In the genomic region with DNA sequence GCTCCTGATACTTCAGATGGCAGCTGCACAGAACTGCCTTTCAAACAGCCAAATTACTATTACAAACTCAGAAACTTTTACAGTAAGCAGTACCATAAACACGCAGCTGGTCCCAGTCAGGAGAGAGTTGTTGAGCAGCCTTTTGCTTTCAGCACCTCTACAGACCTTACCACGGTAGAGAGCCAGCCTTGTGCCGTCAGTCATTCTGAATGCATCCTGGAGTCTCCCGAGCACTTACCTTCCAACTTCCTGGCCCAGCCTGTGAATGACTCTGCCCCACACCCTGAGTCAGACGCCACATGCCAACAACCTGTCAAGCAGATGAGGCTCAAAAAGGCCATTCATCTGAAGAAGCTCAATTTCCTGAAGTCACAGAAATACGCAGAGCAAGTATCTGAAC, we compare ENCODE assay signal across 18 cellular contexts. TPM values are rescaled to one million over a fixed set of nuclear protein-coding genes. Genes with fewer than 3 reads are reported as not detected.
A peak's percentile ranks its signal among the peaks of the same experiment; 100 is the strongest.
DNase-seq lines count a peak whose midpoint lies in the region; ATAC-seq and TF ChIP-seq lines count a peak whose summit lies in the region.
"Had no signal": no experiment of that assay in that cellular context is flagged by ENCODE, and none has a peak within 500 bp of the region (broad histone marks: within the 10 kb centered on the region; RNA-seq: fewer than 3 reads in every experiment).

No MANE protein-coding gene starts in this region.

- H3K36me3 ChIP-seq in right atrium auricular region (peaks cover 21% of the 10 kb centered on the region), vagina (peaks cover 0 to 31% of the 10 kb centered on the region in 2 donors), MG63 (no peaks in the 10 kb centered on the region; the same call in 1 of the 2 replicates)

- H3K9me3 ChIP-seq in right atrium auricular region (no peaks in the 10 kb centered on the region), vagina (no peaks in the 10 kb centered on the region), MG63 (no peaks in the 10 kb centered on the region)
- H3K9me3 ChIP-seq: A549 had no signal

- TF ChIP-seq POLR2A in vagina (IDR thresholded peaks at IDR 0.05) = no peak

- H3K4me1 ChIP-seq in right atrium auricular region (peaks cover 0 to 6% of the 10 kb centered on the region in 2 donors), vagina (no peaks in the 10 kb centered on the region)
- H3K4me1 ChIP-seq: A549 had no signal

- no peak for DNase-seq in Right ventricle myocardium inferior (ENCODE audit: missing footprints)
- DNase-seq in cardiac septum (ENCODE audit: low spot score) = no peak
- DNase-seq in ecto neural progenitor cell (ENCODE audit: low spot score) = peak; percentile 12
- DNase-seq in right atrium auricular region (ENCODE audit: low spot score) = peak; percentile 42
- DNase-seq in vagina (ENCODE audit: extremely low spot score in 2 of 2) = peak; percentile 20 to 81
- DNase-seq in activated T-cell treated with anti-CD3 and anti-CD28 coated beads for 4 hours = no peak
- DNase-seq in MG63 = no peak
- DNase-seq in NCI-H510A (lab: John Stamatoyannopoulos, UW) = no peak
- DNase-seq: COR-L47, DMS153, EL, NCI-H1436 treated with DMSO at 0.1 percent for 48 hours, NCI-H2081, NCI-H226, NCI-H748 treated with DMSO at 0.1 percent for 48 hours, PC-9, SHP77 had no signal

- H3K27ac ChIP-seq in right atrium auricular region (peak overlapping the region in 1 of 2 donors; percentile 10), vagina (no peak overlapping the region)
- H3K27ac ChIP-seq: A549, PC-9 had no signal

- no peaks in the 10 kb centered on the region for H3K27me3 ChIP-seq in right atrium auricular region
- H3K27me3 ChIP-seq in vagina = no peaks in the 10 kb centered on the region
- H3K27me3 ChIP-seq in MG63 = no peaks in the 10 kb centered on the region

- H3K4me3 ChIP-seq in right atrium auricular region (no peak overlapping the region), vagina (no peak overlapping the region), MG63 (no peak overlapping the region)
- H3K4me3 ChIP-seq: A549, PC-9 had no signal

- TF ChIP-seq CTCF in right atrium auricular region (IDR thresholded peaks at IDR 0.05) (no peak), vagina (IDR thresholded peaks at IDR 0.05) (no peak)

- peak; percentile 63 for ATAC-seq in Right ventricle myocardium inferior
- ATAC-seq: A549 had no signal

- intact Hi-C loops in Right ventricle myocardium inferior (cut with DNase I) = no loop called here
- intact Hi-C loops in cardiac septum (cut with DNase I) = no loop called here
- intact Hi-C loops in vagina (cut with DNase I) = no loop called here

RNA-seq across cellular contexts. Expression of gene ZBTB49, which starts 12.4 kb away (rescaled TPM):
- total RNA-seq in Right ventricle myocardium inferior (4.0 TPM), cardiac septum (7.7 TPM), right atrium auricular region (10 to 100 TPM in 1 of 2 donors, 1 to 10 TPM in 1; 4.7 to 12.9 TPM), vagina (5.4 TPM)
- total RNA-seq in MG63 (2014; rRNA removed; shearing (Covaris generic); ENCODE audit: low replicate concordance) = 0.52 and 3.3 TPM in 2 replicates

RNA-seq across cellular contexts. Expression of gene LYAR, which starts 12.5 kb away (rescaled TPM):
- total RNA-seq in Right ventricle myocardium inferior (11.3 TPM), cardiac septum (21.2 TPM), right atrium auricular region (10 to 100 TPM; 14.2 to 20.8 TPM), vagina (6.4 TPM)
- 17.5 and 20.9 TPM in 2 replicates for total RNA-seq in MG63 (2014; rRNA removed; shearing (Covaris generic); ENCODE audit: low replicate concordance)

RNA-seq across cellular contexts. Expression of gene TMEM128, which starts 54.4 kb away (rescaled TPM):
- total RNA-seq in Right ventricle myocardium inferior (10.0 TPM), cardiac septum (12.4 TPM), right atrium auricular region (10 to 100 TPM; 14.5 to 14.9 TPM), vagina (15.2 TPM)
- total RNA-seq in MG63 (2014; rRNA removed; shearing (Covaris generic); ENCODE audit: low replicate concordance) = 32.3 and 34.9 TPM in 2 replicates

Comparison
In these comparisons a context has a peak if more than half of its experiments do, and no peak if none do; other contexts are left out.
1. DNase-seq: peak in ecto neural progenitor cell (single experiment), right atrium auricular region (single experiment) and vagina (2 of 2); none in Right ventricle myocardium inferior (single experiment), cardiac septum (single experiment), activated T-cell treated with anti-CD3 and anti-CD28 coated beads for 4 hours (single experiment), MG63 (single experiment) and NCI-H510A (single experiment).